ENCODE assay signal across 1 cellular context in the genomic region with DNA sequence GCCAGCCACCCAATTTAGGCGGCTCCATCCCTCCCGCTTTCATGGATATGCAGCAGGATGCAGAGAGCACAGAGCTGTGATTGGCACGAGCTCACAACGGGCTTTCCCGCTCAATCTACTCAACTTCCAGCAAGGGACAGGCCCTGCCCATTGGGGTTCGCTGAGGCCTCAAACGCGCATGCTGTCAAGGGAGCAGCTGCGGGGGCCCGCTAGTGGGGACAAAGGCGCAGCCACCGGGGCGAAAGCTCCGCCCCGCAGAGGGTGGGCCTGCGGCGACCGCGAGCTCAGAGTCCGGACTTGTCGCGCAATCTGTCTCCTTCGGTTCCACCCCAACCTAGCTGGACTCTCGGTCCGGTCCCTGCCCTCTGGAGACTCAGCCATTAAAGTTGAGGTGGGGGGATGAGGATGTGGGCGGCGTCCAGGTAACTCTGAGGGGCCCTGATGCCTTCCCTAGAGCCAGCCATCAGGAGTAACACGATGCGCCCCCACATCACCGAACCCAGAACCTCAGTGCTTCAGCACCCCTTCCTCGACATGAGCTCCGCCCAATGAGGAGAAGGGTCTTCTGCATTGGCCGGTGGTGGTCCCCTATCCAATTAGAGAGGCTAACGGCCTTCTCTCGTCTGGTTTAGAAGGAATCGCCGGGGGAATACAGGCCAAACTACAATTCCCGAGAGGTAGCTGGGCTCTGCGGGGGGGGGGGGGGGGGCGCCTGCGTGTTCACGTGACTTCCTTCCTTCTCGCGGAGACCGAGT.
TF ChIP-seq lines count a peak whose summit lies in the region.

No MANE protein-coding gene starts in this region.

TF ChIP-seq in HEK293, 187 proteins besides CTCF, POLR2A, EP300 and RAD21 (continued from another document and continues in another):
- TF ChIP-seq, protein P1, sequence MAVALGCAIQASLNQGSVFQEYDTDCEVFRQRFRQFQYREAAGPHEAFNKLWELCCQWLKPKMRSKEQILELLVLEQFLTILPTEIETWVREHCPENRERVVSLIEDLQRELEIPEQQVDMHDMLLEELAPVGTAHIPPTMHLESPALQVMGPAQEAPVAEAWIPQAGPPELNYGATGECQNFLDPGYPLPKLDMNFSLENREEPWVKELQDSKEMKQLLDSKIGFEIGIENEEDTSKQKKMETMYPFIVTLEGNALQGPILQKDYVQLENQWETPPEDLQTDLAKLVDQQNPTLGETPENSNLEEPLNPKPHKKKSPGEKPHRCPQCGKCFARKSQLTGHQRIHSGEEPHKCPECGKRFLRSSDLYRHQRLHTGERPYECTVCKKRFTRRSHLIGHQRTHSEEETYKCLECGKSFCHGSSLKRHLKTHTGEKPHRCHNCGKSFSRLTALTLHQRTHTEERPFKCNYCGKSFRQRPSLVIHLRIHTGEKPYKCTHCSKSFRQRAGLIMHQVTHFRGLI (tag by site-specific recombination; IDR thresholded peaks at IDR 0.05): 0 out of 2 replicates have a peak, but pooled peaks have one; percentile 13
- TF ChIP-seq YY2 (tag by site-specific recombination; IDR thresholded peaks at IDR 0.05): peak; percentile 41; the same call in 1 of the 2 replicates
- TF ChIP-seq, protein P2, sequence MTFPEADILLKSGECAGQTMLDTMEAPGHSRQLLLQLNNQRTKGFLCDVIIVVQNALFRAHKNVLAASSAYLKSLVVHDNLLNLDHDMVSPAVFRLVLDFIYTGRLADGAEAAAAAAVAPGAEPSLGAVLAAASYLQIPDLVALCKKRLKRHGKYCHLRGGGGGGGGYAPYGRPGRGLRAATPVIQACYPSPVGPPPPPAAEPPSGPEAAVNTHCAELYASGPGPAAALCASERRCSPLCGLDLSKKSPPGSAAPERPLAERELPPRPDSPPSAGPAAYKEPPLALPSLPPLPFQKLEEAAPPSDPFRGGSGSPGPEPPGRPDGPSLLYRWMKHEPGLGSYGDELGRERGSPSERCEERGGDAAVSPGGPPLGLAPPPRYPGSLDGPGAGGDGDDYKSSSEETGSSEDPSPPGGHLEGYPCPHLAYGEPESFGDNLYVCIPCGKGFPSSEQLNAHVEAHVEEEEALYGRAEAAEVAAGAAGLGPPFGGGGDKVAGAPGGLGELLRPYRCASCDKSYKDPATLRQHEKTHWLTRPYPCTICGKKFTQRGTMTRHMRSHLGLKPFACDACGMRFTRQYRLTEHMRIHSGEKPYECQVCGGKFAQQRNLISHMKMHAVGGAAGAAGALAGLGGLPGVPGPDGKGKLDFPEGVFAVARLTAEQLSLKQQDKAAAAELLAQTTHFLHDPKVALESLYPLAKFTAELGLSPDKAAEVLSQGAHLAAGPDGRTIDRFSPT (tag by site-specific recombination; IDR thresholded peaks at IDR 0.05): no peak
- TF ChIP-seq ZNF561 (tag by site-specific recombination; IDR thresholded peaks at IDR 0.05; ENCODE audit: borderline replicate concordance): peak; percentile 84
- TF ChIP-seq ZBTB48 (tag by site-specific recombination; IDR thresholded peaks at IDR 0.05): peak; percentile 92
- TF ChIP-seq, protein P3, sequence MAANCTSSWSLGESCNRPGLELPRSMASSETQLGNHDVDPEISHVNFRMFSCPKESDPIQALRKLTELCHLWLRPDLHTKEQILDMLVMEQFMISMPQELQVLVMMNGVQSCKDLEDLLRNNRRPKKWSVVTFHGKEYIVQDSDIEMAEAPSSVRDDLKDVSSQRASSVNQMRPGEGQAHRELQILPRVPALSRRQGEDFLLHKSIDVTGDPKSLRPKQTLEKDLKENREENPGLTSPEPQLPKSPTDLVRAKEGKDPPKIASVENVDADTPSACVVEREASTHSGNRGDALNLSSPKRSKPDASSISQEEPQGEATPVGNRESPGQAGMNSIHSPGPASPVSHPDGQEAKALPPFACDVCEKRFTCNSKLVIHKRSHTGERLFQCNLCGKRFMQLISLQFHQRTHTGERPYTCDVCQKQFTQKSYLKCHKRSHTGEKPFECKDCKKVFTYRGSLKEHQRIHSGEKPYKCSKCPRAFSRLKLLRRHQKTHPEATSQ (tag by site-specific recombination; IDR thresholded peaks at IDR 0.05): no peak
- peak; percentile 83 for TF ChIP-seq ZEB2 (tag by site-specific recombination; IDR thresholded peaks at IDR 0.05)
- TF ChIP-seq KLF10 (tag by site-specific recombination; IDR thresholded peaks at IDR 0.05): no peak
- TF ChIP-seq, protein P4, sequence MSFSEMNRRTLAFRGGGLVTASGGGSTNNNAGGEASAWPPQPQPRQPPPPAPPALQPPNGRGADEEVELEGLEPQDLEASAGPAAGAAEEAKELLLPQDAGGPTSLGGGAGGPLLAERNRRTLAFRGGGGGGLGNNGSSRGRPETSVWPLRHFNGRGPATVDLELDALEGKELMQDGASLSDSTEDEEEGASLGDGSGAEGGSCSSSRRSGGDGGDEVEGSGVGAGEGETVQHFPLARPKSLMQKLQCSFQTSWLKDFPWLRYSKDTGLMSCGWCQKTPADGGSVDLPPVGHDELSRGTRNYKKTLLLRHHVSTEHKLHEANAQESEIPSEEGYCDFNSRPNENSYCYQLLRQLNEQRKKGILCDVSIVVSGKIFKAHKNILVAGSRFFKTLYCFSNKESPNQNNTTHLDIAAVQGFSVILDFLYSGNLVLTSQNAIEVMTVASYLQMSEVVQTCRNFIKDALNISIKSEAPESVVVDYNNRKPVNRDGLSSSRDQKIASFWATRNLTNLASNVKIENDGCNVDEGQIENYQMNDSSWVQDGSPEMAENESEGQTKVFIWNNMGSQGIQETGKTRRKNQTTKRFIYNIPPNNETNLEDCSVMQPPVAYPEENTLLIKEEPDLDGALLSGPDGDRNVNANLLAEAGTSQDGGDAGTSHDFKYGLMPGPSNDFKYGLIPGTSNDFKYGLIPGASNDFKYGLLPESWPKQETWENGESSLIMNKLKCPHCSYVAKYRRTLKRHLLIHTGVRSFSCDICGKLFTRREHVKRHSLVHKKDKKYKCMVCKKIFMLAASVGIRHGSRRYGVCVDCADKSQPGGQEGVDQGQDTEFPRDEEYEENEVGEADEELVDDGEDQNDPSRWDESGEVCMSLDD (tag by site-specific recombination; IDR thresholded peaks at IDR 0.05): peak; percentile 74
- peak; percentile 58 for TF ChIP-seq SP3 (tag by site-specific recombination; IDR thresholded peaks at IDR 0.05)
- no peak for TF ChIP-seq ZNF112 (tag by site-specific recombination; IDR thresholded peaks at IDR 0.05)
- no peak for TF ChIP-seq SCRT1 (tag by site-specific recombination; IDR thresholded peaks at IDR 0.05; ENCODE audit: borderline replicate concordance)
- TF ChIP-seq, protein P5, sequence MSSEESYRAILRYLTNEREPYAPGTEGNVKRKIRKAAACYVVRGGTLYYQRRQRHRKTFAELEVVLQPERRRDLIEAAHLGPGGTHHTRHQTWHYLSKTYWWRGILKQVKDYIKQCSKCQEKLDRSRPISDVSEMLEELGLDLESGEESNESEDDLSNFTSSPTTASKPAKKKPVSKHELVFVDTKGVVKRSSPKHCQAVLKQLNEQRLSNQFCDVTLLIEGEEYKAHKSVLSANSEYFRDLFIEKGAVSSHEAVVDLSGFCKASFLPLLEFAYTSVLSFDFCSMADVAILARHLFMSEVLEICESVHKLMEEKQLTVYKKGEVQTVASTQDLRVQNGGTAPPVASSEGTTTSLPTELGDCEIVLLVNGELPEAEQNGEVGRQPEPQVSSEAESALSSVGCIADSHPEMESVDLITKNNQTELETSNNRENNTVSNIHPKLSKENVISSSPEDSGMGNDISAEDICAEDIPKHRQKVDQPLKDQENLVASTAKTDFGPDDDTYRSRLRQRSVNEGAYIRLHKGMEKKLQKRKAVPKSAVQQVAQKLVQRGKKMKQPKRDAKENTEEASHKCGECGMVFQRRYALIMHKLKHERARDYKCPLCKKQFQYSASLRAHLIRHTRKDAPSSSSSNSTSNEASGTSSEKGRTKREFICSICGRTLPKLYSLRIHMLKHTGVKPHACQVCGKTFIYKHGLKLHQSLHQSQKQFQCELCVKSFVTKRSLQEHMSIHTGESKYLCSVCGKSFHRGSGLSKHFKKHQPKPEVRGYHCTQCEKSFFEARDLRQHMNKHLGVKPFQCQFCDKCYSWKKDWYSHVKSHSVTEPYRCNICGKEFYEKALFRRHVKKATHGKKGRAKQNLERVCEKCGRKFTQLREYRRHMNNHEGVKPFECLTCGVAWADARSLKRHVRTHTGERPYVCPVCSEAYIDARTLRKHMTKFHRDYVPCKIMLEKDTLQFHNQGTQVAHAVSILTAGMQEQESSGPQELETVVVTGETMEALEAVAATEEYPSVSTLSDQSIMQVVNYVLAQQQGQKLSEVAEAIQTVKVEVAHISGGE (tag by site-specific recombination; conservative IDR thresholded peaks at IDR 0.05; ENCODE audit: low read depth): peak; percentile 54
- TF ChIP-seq, protein P6, sequence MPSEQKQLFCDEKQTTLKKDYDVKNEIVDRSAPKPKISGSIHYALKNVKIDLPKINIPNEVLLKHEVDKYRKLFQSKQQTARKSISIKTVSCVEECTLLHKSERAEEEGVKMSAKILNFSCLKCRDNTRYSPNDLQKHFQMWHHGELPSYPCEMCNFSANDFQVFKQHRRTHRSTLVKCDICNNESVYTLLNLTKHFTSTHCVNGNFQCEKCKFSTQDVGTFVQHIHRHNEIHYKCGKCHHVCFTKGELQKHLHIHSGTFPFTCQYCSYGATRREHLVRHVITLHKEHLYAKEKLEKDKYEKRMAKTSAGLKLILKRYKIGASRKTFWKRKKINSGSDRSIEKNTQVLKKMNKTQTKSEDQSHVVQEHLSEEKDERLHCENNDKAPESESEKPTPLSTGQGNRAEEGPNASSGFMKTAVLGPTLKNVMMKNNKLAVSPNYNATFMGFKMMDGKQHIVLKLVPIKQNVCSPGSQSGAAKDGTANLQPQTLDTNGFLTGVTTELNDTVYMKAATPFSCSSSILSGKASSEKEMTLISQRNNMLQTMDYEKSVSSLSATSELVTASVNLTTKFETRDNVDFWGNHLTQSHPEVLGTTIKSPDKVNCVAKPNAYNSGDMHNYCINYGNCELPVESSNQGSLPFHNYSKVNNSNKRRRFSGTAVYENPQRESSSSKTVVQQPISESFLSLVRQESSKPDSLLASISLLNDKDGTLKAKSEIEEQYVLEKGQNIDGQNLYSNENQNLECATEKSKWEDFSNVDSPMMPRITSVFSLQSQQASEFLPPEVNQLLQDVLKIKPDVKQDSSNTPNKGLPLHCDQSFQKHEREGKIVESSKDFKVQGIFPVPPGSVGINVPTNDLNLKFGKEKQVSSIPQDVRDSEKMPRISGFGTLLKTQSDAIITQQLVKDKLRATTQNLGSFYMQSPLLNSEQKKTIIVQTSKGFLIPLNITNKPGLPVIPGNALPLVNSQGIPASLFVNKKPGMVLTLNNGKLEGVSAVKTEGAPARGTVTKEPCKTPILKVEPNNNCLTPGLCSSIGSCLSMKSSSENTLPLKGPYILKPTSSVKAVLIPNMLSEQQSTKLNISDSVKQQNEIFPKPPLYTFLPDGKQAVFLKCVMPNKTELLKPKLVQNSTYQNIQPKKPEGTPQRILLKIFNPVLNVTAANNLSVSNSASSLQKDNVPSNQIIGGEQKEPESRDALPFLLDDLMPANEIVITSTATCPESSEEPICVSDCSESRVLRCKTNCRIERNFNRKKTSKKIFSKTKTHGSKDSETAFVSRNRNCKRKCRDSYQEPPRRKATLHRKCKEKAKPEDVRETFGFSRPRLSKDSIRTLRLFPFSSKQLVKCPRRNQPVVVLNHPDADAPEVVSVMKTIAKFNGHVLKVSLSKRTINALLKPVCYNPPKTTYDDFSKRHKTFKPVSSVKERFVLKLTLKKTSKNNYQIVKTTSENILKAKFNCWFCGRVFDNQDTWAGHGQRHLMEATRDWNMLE (tag by site-specific recombination; conservative IDR thresholded peaks at IDR 0.05; ENCODE audit: low read depth): no peak
- peak; percentile 29; the same call in 1 of the 2 replicates for TF ChIP-seq ZNF76 (tag by site-specific recombination; IDR thresholded peaks at IDR 0.05; ENCODE audit: borderline replicate concordance, low read depth)
- no peak; the same call in 1 of the 2 replicates for TF ChIP-seq ZBTB7A (tag by site-specific recombination; IDR thresholded peaks at IDR 0.05; ENCODE audit: low read depth)
- TF ChIP-seq, protein P7, sequence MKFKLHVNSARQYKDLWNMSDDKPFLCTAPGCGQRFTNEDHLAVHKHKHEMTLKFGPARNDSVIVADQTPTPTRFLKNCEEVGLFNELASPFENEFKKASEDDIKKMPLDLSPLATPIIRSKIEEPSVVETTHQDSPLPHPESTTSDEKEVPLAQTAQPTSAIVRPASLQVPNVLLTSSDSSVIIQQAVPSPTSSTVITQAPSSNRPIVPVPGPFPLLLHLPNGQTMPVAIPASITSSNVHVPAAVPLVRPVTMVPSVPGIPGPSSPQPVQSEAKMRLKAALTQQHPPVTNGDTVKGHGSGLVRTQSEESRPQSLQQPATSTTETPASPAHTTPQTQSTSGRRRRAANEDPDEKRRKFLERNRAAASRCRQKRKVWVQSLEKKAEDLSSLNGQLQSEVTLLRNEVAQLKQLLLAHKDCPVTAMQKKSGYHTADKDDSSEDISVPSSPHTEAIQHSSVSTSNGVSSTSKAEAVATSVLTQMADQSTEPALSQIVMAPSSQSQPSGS (tag by site-specific recombination; IDR thresholded peaks at IDR 0.05; ENCODE audit: low read depth): no peak
- TF ChIP-seq, protein P8, sequence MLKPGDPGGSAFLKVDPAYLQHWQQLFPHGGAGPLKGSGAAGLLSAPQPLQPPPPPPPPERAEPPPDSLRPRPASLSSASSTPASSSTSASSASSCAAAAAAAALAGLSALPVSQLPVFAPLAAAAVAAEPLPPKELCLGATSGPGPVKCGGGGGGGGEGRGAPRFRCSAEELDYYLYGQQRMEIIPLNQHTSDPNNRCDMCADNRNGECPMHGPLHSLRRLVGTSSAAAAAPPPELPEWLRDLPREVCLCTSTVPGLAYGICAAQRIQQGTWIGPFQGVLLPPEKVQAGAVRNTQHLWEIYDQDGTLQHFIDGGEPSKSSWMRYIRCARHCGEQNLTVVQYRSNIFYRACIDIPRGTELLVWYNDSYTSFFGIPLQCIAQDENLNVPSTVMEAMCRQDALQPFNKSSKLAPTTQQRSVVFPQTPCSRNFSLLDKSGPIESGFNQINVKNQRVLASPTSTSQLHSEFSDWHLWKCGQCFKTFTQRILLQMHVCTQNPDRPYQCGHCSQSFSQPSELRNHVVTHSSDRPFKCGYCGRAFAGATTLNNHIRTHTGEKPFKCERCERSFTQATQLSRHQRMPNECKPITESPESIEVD (tag by site-specific recombination; IDR thresholded peaks at IDR 0.05): no peak
- peak; percentile 43; the same call in 1 of the 2 replicates for TF ChIP-seq GLIS1 (tag by site-specific recombination; IDR thresholded peaks at IDR 0.05)
- TF ChIP-seq, protein P9, sequence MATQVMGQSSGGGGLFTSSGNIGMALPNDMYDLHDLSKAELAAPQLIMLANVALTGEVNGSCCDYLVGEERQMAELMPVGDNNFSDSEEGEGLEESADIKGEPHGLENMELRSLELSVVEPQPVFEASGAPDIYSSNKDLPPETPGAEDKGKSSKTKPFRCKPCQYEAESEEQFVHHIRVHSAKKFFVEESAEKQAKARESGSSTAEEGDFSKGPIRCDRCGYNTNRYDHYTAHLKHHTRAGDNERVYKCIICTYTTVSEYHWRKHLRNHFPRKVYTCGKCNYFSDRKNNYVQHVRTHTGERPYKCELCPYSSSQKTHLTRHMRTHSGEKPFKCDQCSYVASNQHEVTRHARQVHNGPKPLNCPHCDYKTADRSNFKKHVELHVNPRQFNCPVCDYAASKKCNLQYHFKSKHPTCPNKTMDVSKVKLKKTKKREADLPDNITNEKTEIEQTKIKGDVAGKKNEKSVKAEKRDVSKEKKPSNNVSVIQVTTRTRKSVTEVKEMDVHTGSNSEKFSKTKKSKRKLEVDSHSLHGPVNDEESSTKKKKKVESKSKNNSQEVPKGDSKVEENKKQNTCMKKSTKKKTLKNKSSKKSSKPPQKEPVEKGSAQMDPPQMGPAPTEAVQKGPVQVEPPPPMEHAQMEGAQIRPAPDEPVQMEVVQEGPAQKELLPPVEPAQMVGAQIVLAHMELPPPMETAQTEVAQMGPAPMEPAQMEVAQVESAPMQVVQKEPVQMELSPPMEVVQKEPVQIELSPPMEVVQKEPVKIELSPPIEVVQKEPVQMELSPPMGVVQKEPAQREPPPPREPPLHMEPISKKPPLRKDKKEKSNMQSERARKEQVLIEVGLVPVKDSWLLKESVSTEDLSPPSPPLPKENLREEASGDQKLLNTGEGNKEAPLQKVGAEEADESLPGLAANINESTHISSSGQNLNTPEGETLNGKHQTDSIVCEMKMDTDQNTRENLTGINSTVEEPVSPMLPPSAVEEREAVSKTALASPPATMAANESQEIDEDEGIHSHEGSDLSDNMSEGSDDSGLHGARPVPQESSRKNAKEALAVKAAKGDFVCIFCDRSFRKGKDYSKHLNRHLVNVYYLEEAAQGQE (tag by site-specific recombination; IDR thresholded peaks at IDR 0.05): no peak
- TF ChIP-seq EGR2 (tag by site-specific recombination; IDR thresholded peaks at IDR 0.05; ENCODE audit: low read depth): no peak
- no peak for TF ChIP-seq ZNF155 (tag by site-specific recombination; IDR thresholded peaks at IDR 0.05)
